ENCODE assay signal across 8 cellular contexts in genomic region chr10:68331455-68332258, GRCh38. TPM values are rescaled to one million over a fixed set of nuclear protein-coding genes. Genes with fewer than 3 reads are reported as not detected.
DNase-seq lines count a peak whose midpoint lies in the region; ATAC-seq, FAIRE-seq and TF ChIP-seq lines count a peak whose summit lies in the region.

Gene HNRNPH3, plus strand, starts transcription at chr10:68332064. Its CDS starts 5,158 bp downstream, at chr10:68337222.

- TF ChIP-seq POLR2A in GM19193 (IDR thresholded peaks at IDR 0.05; ENCODE audit: extremely low read depth, insufficient read depth, insufficient read length), result peak; percentile 99

- H3K4me3 ChIP-seq in keratinocyte (ENCODE audit: control insufficient read depth in 2 of 3, extremely low read depth in 1 of 3, insufficient read depth in 2 of 3, low read depth in 1 of 3, low read length in 3 of 3), result peak within 1 kb of the TSS; percentile 67 to 91 (median 86)

- peak within 1 kb of the TSS; percentile 99 for H3K4me2 ChIP-seq in keratinocyte (ENCODE audit: control insufficient read depth, extremely low read depth, insufficient read depth, low read depth, low read length)

- no peak for TF ChIP-seq CTCF in keratinocyte (optimal IDR thresholded peaks at IDR 0.05 in 1 of 3, IDR thresholded peaks at IDR 0.05 in 1 of 3, conservative IDR thresholded peaks at IDR 0.05 in 1 of 3; ENCODE audit: extremely low read depth in 1 of 3, insufficient read depth in 2 of 3, low read length in 3 of 3)

- H3K9me1 ChIP-seq in keratinocyte (ENCODE audit: control insufficient read depth, extremely low read depth, insufficient read depth, low read length), result peaks cover 4% of the 10 kb centered on the region

- H3K9ac ChIP-seq in keratinocyte (ENCODE audit: control insufficient read depth, extremely low read depth, insufficient read depth, low read length), result peak within 1 kb of the TSS; percentile 99

- H3K79me2 ChIP-seq in keratinocyte (ENCODE audit: control insufficient read depth, insufficient read depth, low read length), result peaks cover 48% of the 10 kb centered on the region

- H3K27ac ChIP-seq in keratinocyte (ENCODE audit: control insufficient read depth, insufficient read depth, low read length), result peak within 1 kb of the TSS; percentile 98

- H2AFZ ChIP-seq in keratinocyte (ENCODE audit: control insufficient read depth, low read length), result peak within 1 kb of the TSS; percentile 93

- H4K20me1 ChIP-seq in keratinocyte (ENCODE audit: control insufficient read depth, extremely low read depth, insufficient read depth, low read length), result peaks cover 32% of the 10 kb centered on the region

- no peaks in the 10 kb centered on the region for H3K27me3 ChIP-seq in keratinocyte (ENCODE audit: control insufficient read depth, extremely low read depth, insufficient read depth, low read length)

- H3K9me3 ChIP-seq in keratinocyte (ENCODE audit: control insufficient read depth, low read depth, low read length), result no peaks in the 10 kb centered on the region

- peak; percentile 87 for ATAC-seq in HG03432 (IDR thresholded peaks at IDR 0.05; ENCODE audit: unreplicated experiment)

- DNase-seq in Ammon's horn (ENCODE audit: low spot score) (peak; percentile 99), NCI-H460 (ENCODE audit: extremely low read depth, low read depth) (peak; percentile 98), cerebellar cortex (ENCODE audit: low spot score) (peak; percentile 96), keratinocyte (ENCODE audit: low read depth, low spot score) (peak; percentile 90)
- peak; percentile 99 for DNase-seq in activated CD4-positive, CD25-positive, alpha-beta regulatory T cell treated with anti-CD3 and anti-CD28 coated beads, Interleukin-2, amount 50 U/mL, for 72 hours
- DNase-seq in stimulated activated CD4-positive, alpha-beta T cell treated with anti-CD3 and anti-CD28 coated beads, Interleukin-12 subunit alpha, Interleukin-12 subunit beta, amount 100 ng/mL, for 48 hours (ENCODE audit: low read depth in 2 of 3, low spot score in 1 of 3), result peak; percentile 98

- FAIRE-seq in keratinocyte (lab: Jason Lieb, UNC), result peak; percentile 49

- peaks cover 0 to 9% of the 10 kb centered on the region in 2 experiments for H3K36me3 ChIP-seq in keratinocyte (ENCODE audit: control insufficient read depth in 2 of 2, extremely low read depth in 1 of 2, insufficient read depth in 2 of 2, low read length in 2 of 2)

- H3K4me1 ChIP-seq in keratinocyte (ENCODE audit: control insufficient read depth, extremely low read depth, insufficient read depth, low read length), result peaks cover 48% of the 10 kb centered on the region

- dilution Hi-C loops in keratinocyte (cut with MboI; ENCODE audit: extremely low pct_ligation_motif_present, low sequenced_read_pairs), result no loop called here

RNA-seq across cellular contexts. Expression of gene HNRNPH3, which starts in this region (rescaled TPM):
- total RNA-seq in NCI-H460 (2014; rRNA removed; shearing (Covaris generic)), result 40.9 and 49.5 TPM in 2 replicates
- polyA plus RNA-seq in NCI-H460 (2014; cell fraction: nucleus; rRNA removed), result 19.1 and 21.5 TPM in 2 replicates
- polyA plus RNA-seq in keratinocyte, result 35.8 to 108 TPM (median 45.7 TPM) in 3 replicates
- polyA plus RNA-seq in keratinocyte (2011; ENCODE audit: low read depth), result 225 TPM
- 52.7 and 60.4 TPM in 2 replicates for polyA plus RNA-seq in keratinocyte (2011; cell fraction: cytosol; rRNA removed)
- polyA plus RNA-seq in keratinocyte (2011; cell fraction: nucleus; rRNA removed), result 43.2 and 82.8 TPM in 2 replicates
- polyA plus RNA-seq in keratinocyte (2012; ENCODE audit: low replicate concordance), result 177 and 198 TPM in 2 replicates
- polyA minus RNA-seq in keratinocyte, result 12.2 to 66.1 TPM (median 18.4 TPM) in 3 replicates
- 16.3 TPM for polyA minus RNA-seq in keratinocyte (2011; cell fraction: cytosol; rRNA and poly(A)+ RNA removed)
- 13.1 and 17.5 TPM in 2 replicates for polyA minus RNA-seq in keratinocyte (2011; cell fraction: nucleus; rRNA and poly(A)+ RNA removed)

Comparison
In these comparisons a context has a peak if more than half of its experiments do, and no peak if none do; other contexts are left out.
1. Peak in every context shown above with its lines: DNase-seq, ATAC-seq, H3K4me3 ChIP-seq and H3K27ac ChIP-seq.